In genomic region chrX:49210406-49210805, GRCh38 we compare ENCODE assay signal across 21 cellular contexts. TPM values are rescaled to one million over a fixed set of nuclear protein-coding genes. Genes with fewer than 3 reads are reported as not detected.
DNase-seq lines count a peak whose midpoint lies in the region; TF ChIP-seq lines count a peak whose summit lies in the region.
"Had no signal": no experiment of that assay in that cellular context is flagged by ENCODE, and none has a peak within 500 bp of the region (broad histone marks: within the 10 kb centered on the region; RNA-seq: fewer than 3 reads in every experiment).

No MANE protein-coding gene starts in this region.

- peaks cover 18% of the 10 kb centered on the region for H3K9me3 Mint-ChIP-seq in chondrocyte (ENCODE audit: low read depth)
- H3K9me3 Mint-ChIP-seq: CD4-positive, alpha-beta memory T cell; CD4-positive, alpha-beta T cell; CD8-positive, alpha-beta memory T cell; CD8-positive, alpha-beta T cell had no signal

- no peaks in the 10 kb centered on the region for H3K27me3 Mint-ChIP-seq in chondrocyte (ENCODE audit: low read depth)
- H3K27me3 Mint-ChIP-seq: B cell; CD4-positive, alpha-beta T cell had no signal

- H3K4me1 Mint-ChIP-seq in chondrocyte (ENCODE audit: low read depth): no peaks in the 10 kb centered on the region
- H3K4me1 Mint-ChIP-seq: B cell; CD4-positive, alpha-beta memory T cell; CD4-positive, CD25-positive, alpha-beta regulatory T cell; CD8-positive, alpha-beta memory T cell had no signal

- no peaks in the 10 kb centered on the region for H3K36me3 Mint-ChIP-seq in chondrocyte (ENCODE audit: low read depth)
- H3K36me3 Mint-ChIP-seq: CD14-positive monocyte; CD4-positive, alpha-beta memory T cell; CD4-positive, CD25-positive, alpha-beta regulatory T cell; CD8-positive, alpha-beta T cell had no signal

- TF ChIP-seq CTCF in chondrocyte (IDR thresholded peaks at IDR 0.05): no peak

- no peak overlapping the region for H3K27ac Mint-ChIP-seq in chondrocyte (ENCODE audit: unreplicated experiment)
- H3K27ac Mint-ChIP-seq: B cell; CD4-positive, alpha-beta memory T cell; CD4-positive, alpha-beta T cell; CD4-positive, CD25-positive, alpha-beta regulatory T cell; CD8-positive, alpha-beta memory T cell; CD8-positive, alpha-beta T cell had no signal

- no peak overlapping the region for H3K4me3 Mint-ChIP-seq in chondrocyte (ENCODE audit: unreplicated experiment)
- H3K4me3 Mint-ChIP-seq: CD4-positive, alpha-beta memory T cell; CD4-positive, alpha-beta T cell; CD4-positive, CD25-positive, alpha-beta regulatory T cell; CD8-positive, alpha-beta memory T cell; CD8-positive, alpha-beta T cell had no signal

- DNase-seq in chondrocyte (ENCODE audit: low spot score): peak; percentile 65
- no peak for DNase-seq in iPS-NIHi11 (ENCODE audit: low spot score)
- DNase-seq: 8988T; ACHN; AML-193; Caco-2; Calu3; CD4-positive, alpha-beta memory T cell; CD4-positive, alpha-beta T cell; CD4-positive, CD25-positive, alpha-beta regulatory T cell; CD8-positive, alpha-beta memory T cell; DMS53; DMS79; DMS79 treated with DMSO at 0.1 percent for 48 hours; EL had no signal

RNA-seq across cellular contexts. Expression of gene SYP, which starts 10.4 kb away (rescaled TPM):
- total RNA-seq in chondrocyte: 0.87 to 1.5 TPM (median 1.4 TPM) in 3 replicates

RNA-seq across cellular contexts. Expression of gene CACNA1F, which starts 22.7 kb away (rescaled TPM):
- total RNA-seq in chondrocyte: not detected in 3 replicates
- total RNA-seq: A172, A673, Calu3, Daoy had no signal

RNA-seq across cellular contexts. Expression of gene PRICKLE3, which starts 24.2 kb away (rescaled TPM):
- total RNA-seq in chondrocyte: 7.2 to 8.2 TPM (median 7.5 TPM) in 3 replicates

RNA-seq across cellular contexts. Expression of gene CCDC22, which starts 24.9 kb away (rescaled TPM):
- total RNA-seq in chondrocyte: 12.3 to 13.2 TPM (median 12.8 TPM) in 3 replicates

RNA-seq across cellular contexts. Expression of gene PLP2, which starts 38.7 kb away (rescaled TPM):
- total RNA-seq in chondrocyte: 120 to 203 TPM (median 187 TPM) in 3 replicates
